21 cellular contexts compared by ENCODE assay signal in the genomic region with DNA sequence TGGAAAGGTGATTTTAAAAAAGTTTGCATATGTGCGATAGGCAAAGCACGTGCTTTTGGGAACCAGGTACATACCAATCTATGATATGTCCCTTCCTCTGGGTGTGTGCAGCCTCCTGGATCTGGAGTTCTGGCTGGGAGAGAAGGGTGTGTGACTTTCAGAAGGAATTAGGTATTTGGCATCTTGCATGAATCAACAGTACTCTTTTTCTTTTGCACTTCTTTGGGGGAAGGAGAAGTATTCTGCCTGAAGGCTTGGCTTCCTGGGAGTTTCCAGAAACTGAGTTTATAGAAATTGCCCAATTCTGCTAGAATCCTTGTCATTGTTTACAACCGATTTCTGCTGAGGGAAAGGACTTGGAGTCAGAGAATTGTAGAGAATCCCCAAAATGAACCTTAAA. TPM values are rescaled to one million over a fixed set of nuclear protein-coding genes. Genes with fewer than 3 reads are reported as not detected.
DNase-seq lines count a peak whose midpoint lies in the region; TF ChIP-seq lines count a peak whose summit lies in the region.
"Had no signal": no experiment of that assay in that cellular context is flagged by ENCODE, and none has a peak within 500 bp of the region (broad histone marks: within the 10 kb centered on the region; RNA-seq: fewer than 3 reads in every experiment).

No MANE protein-coding gene starts in this region.

- intact Hi-C loops in breast epithelium (cut with DNase I; ENCODE audit: low total_unique reads) = no loop called here

- DNase-seq in NCI-H226 (peak; percentile 18), breast epithelium (ENCODE audit: low spot score in 2 of 2) (peak in 1 of 2 donors; percentile 61), fibroblast of the aortic adventitia (ENCODE audit: low read depth) (peak; percentile 10), renal cortical epithelial cell (ENCODE audit: low read depth) (peak; percentile 75), DMS79 (lab: John Stamatoyannopoulos, UW) (no peak), GM13977 (ENCODE audit: low spot score) (no peak), NCI-H524 (lab: John Stamatoyannopoulos, UW) (no peak)
- DNase-seq in effector memory CD4-positive, alpha-beta T cell = no peak
- DNase-seq: activated CD4-positive, alpha-beta T cell treated with anti-CD3 and anti-CD28 coated beads for 1 hour; activated naive CD4-positive, alpha-beta T cell treated with Interleukin-2 at 50 U/mL for 16 hours; activated T-cell treated with anti-CD3 and anti-CD28 coated beads, Interleukin-2, amount 50 U/mL, for 1 hour; aorta; CD4-positive, alpha-beta memory T cell; DMS153; effector CD4-positive, alpha-beta T cell; heart right ventricle; KBM-7; left ventricle myocardium superior; SHP77 treated with DMSO at 0.1 percent for 48 hours had no signal

- no peak overlapping the region for H3K4me3 ChIP-seq in breast epithelium
- H3K4me3 ChIP-seq in fibroblast of the aortic adventitia (ENCODE audit: low read depth, low read length) = no peak overlapping the region
- no peak overlapping the region for H3K4me3 ChIP-seq in effector memory CD4-positive, alpha-beta T cell (ENCODE audit: insufficient read depth, low read depth, low read length, poor library complexity, severe bottlenecking)
- H3K4me3 ChIP-seq: heart right ventricle, neural progenitor cell, prostate gland had no signal

- TF ChIP-seq POLR2A in breast epithelium (IDR thresholded peaks at IDR 0.05) = no peak

- H3K4me1 ChIP-seq in breast epithelium = no peaks in the 10 kb centered on the region
- peaks cover 11% of the 10 kb centered on the region for H3K4me1 ChIP-seq in effector memory CD4-positive, alpha-beta T cell (ENCODE audit: control insufficient read depth, insufficient read depth, low read length, poor library complexity, severe bottlenecking)

- no peaks in the 10 kb centered on the region for H3K36me3 ChIP-seq in breast epithelium
- no peaks in the 10 kb centered on the region for H3K36me3 ChIP-seq in effector memory CD4-positive, alpha-beta T cell (ENCODE audit: control insufficient read depth, insufficient read depth, low read length)
- H3K36me3 ChIP-seq: heart right ventricle, neural progenitor cell, prostate gland had no signal

- peak overlapping the region; percentile 91 to 95 for H3K27ac ChIP-seq in breast epithelium
- H3K27ac ChIP-seq in effector memory CD4-positive, alpha-beta T cell (ENCODE audit: insufficient read depth, low read length, poor library complexity, severe bottlenecking) = no peak overlapping the region
- H3K27ac ChIP-seq: neural progenitor cell, prostate gland had no signal

- H3K9me3 ChIP-seq in breast epithelium = no peaks in the 10 kb centered on the region
- H3K9me3 ChIP-seq in effector memory CD4-positive, alpha-beta T cell (ENCODE audit: control insufficient read depth, low read length) = no peaks in the 10 kb centered on the region
- H3K9me3 ChIP-seq: heart right ventricle, prostate gland had no signal

- no peaks in the 10 kb centered on the region for H3K27me3 ChIP-seq in breast epithelium
- H3K27me3 ChIP-seq in effector memory CD4-positive, alpha-beta T cell (replicated peaks; ENCODE audit: control insufficient read depth, insufficient read depth, low read length, poor library complexity, severe bottlenecking) = peaks cover 3% of the 10 kb centered on the region

- TF ChIP-seq CTCF in breast epithelium (IDR thresholded peaks at IDR 0.05) (no peak), fibroblast of the aortic adventitia (IDR thresholded peaks at IDR 0.05; ENCODE audit: insufficient read depth, low read length) (no peak), GM13977 (IDR thresholded peaks at IDR 0.05; ENCODE audit: extremely low read depth, insufficient read depth, missing control alignments) (no peak)

- in situ Hi-C loops in GM13977 (cut with MboI; ENCODE audit: low pct_unique_long_range_greater_than_20kb, low sequenced_read_pairs, unreplicated experiment) = no loop called here

RNA-seq across cellular contexts. Expression of gene CLMN, which starts 2.9 kb away (rescaled TPM):
- 10 to 100 TPM; 23.7 to 73.6 (median 48.5) TPM for total RNA-seq in breast epithelium
- 0.36 and 1.8 TPM in 2 replicates for total RNA-seq in fibroblast of the aortic adventitia (ENCODE audit: low replicate concordance)
- 19.6 and 30.3 TPM in 2 replicates for total RNA-seq in renal cortical epithelial cell

Comparison
In these comparisons a context has a peak if more than half of its experiments do, and no peak if none do; other contexts are left out.
1. DNase-seq: peak in NCI-H226 (single experiment), fibroblast of the aortic adventitia (single experiment) and renal cortical epithelial cell (single experiment); none in effector memory CD4-positive, alpha-beta T cell (0 of 3), DMS79 (single experiment), GM13977 (single experiment) and NCI-H524 (0 of 2).